Comparison of ENCODE assay signal across 1 cellular context in genomic region chr19:13012690-13013608, GRCh38.
A peak's percentile ranks its signal among the peaks of the same experiment; 100 is the strongest.
TF ChIP-seq lines count a peak whose summit lies in the region.

No MANE protein-coding gene starts in this region.

TF ChIP-seq in GM12878, 131 proteins besides CTCF, POLR2A, EP300 and RAD21:
- TF ChIP-seq ELK1 (IDR thresholded peaks at IDR 0.05; ENCODE audit: low read depth, low read length) (no peak), CREB1 (IDR thresholded peaks at IDR 0.05; ENCODE audit: low read depth) (0 out of 2 replicates have a peak, but pooled peaks have one; percentile 26), SP1 (IDR thresholded peaks at IDR 0.05; ENCODE audit: low read depth, low read length) (no peak), BHLHE40 (IDR thresholded peaks at IDR 0.05; ENCODE audit: borderline replicate concordance in 1 of 2, low read depth in 2 of 2, low read length in 1 of 2) (peak in 1 of 2 experiments; percentile 63; a peak in 2 of 4 replicates), NR2F1 (conservative IDR thresholded peaks at IDR 0.05) (peak; percentile 56; the same call in 1 of the 2 replicates), SUZ12 (IDR thresholded peaks at IDR 0.05; ENCODE audit: unreplicated experiment) (peak; percentile 89), RELB (IDR thresholded peaks at IDR 0.05; ENCODE audit: low read depth) (peak; percentile 26; the same call in 1 of the 2 replicates), TAF1 (IDR thresholded peaks at IDR 0.05; ENCODE audit: borderline replicate concordance, low read depth, low read length) (no peak), SUPT20H (IDR thresholded peaks at IDR 0.05; ENCODE audit: borderline replicate concordance, control insufficient read depth, low read depth, low read length) (no peak)
